ENCODE assay signal across 7 cellular contexts in the genomic region with DNA sequence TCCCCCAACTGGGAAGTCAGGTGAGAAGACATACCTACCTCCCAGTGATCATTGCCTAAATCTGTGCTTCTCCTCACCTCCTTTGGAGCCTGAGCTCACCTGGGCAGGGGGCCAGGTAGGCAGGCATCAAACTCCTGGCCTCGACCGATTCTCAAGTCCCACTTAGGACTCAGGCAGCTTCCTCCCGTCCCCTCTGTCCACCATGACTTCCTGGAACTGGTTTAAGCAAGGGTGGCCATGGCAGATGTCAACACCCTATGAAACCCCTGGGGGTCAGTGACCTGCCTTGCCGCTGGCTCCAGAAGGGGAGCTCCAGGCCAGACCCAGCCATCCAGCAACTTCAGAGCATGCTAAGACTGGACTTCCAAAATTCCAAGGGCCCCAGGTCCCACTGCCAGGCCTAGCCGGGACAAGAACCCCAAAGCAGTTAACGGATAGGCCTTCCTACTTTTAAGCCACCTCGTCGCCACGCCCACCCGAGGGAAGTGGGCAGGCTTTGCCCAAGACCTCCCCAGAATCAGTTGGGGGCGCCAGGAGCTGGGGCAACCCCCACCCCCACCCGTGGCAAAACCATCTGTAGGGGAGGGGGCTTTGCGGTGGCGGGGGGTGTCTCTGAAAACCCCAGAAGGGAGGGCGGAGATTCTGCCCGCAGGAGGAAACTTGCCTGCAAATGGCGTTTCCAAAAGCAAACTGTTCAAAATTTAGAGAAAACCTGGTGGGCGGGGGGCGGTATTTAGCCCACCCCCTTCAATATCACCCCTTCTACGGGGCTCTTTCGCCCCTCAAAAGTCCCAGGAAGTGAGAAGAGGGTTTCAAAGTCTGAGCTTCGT. TPM values are rescaled to one million over a fixed set of nuclear protein-coding genes. Genes with fewer than 3 reads are reported as not detected.
A peak's percentile ranks its signal among the peaks of the same experiment; 100 is the strongest.
DNase-seq lines count a peak whose midpoint lies in the region; ATAC-seq and TF ChIP-seq lines count a peak whose summit lies in the region.

No MANE protein-coding gene starts in this region.

- H3K9me3 Mint-ChIP-seq in MCF 10A (ENCODE audit: unreplicated experiment) = no peaks in the 10 kb centered on the region

- H3K36me3 Mint-ChIP-seq in MCF 10A (ENCODE audit: insufficient read depth, unreplicated experiment) = peaks cover 37% of the 10 kb centered on the region

- peaks cover 4% of the 10 kb centered on the region for H3K36me3 ChIP-seq in HAP-1 (replicated peaks)

- no peaks in the 10 kb centered on the region for H3K9me3 ChIP-seq in HAP-1

- CTCF ChIA-PET in MCF 10A (lab: Yijun Ruan, JAX) = interaction anchor here (0.6 to 9.6 kb wide), 9 partner anchors 13 to 273 kb away, joined by 3 to 93 read pairs (median 4); no protein-coding TSS in a partner anchor

- intact Hi-C loops in MCF 10A (cut with micrococcal nuclease) = loop anchor here (5.0 kb wide), 1 partner anchor 55 kb away; no protein-coding TSS in a partner anchor

- H3K4me1 Mint-ChIP-seq in MCF 10A (ENCODE audit: insufficient read depth, unreplicated experiment) = peaks cover 10% of the 10 kb centered on the region

- H3K4me1 ChIP-seq in HAP-1 = peaks cover 6% of the 10 kb centered on the region

- H3K4me3 ChIP-seq in HAP-1 = peak overlapping the region; percentile 65

- in situ Hi-C loops in HAP-1 (cut with MboI; ENCODE audit: low sequenced_read_pairs) = no loop called here

- BruUV-seq in MCF 10A (replicated peaks; lab: Mats Ljungman, UMichigan) = TSS peak; percentile 76

- no peaks in the 10 kb centered on the region for H3K27me3 ChIP-seq in HAP-1 (ENCODE audit: low read depth)

- H3K27ac Mint-ChIP-seq in MCF 10A (ENCODE audit: low read depth, unreplicated experiment) = peak overlapping the region; percentile 90

- POLR2A ChIA-PET in MCF 10A (lab: Yijun Ruan, JAX) = interaction anchor here (0.5 to 8.9 kb wide), 21 partner anchors 8 to 1650 kb away, joined by 3 to 98 read pairs (median 5); partner anchors contain the start of genes DPP9, KDM4B, SAFB and SAFB2

- H3K4me3 Mint-ChIP-seq in MCF 10A (ENCODE audit: unreplicated experiment) = peak overlapping the region; percentile 80

- ATAC-seq in HG03520 (IDR thresholded peaks at IDR 0.05; ENCODE audit: unreplicated experiment) = no peak

- DNase-seq in HAP-1 (ENCODE audit: low spot score in 2 of 2) (peak in 1 of 2 experiments; percentile 72), T-helper 9 cell (peak; percentile 35), MCF 10A (ENCODE audit: unreplicated experiment) (peak; percentile 55), iris pigment epithelial cell (ENCODE audit: low read depth) (peak; percentile 46), NCI-H345 (lab: John Stamatoyannopoulos, UW) (no peak)
- DNase-seq in stimulated activated CD4-positive, alpha-beta T cell treated with anti-CD3 and anti-CD28 coated beads, Interleukin-2, amount 100 ng/mL, for 24 hours = peak; percentile 48 to 56

- TF ChIP-seq CTCF in MCF 10A (IDR thresholded peaks at IDR 0.05; ENCODE audit: unreplicated experiment) = no peak

- no peaks in the 10 kb centered on the region for H3K27me3 Mint-ChIP-seq in MCF 10A (ENCODE audit: insufficient read depth, unreplicated experiment)

RNA-seq across cellular contexts. Expression of gene PLIN3, which starts 0.7 kb away (rescaled TPM):
- total RNA-seq in MCF 10A (2022) = 64.3 and 71.7 TPM in 2 replicates

RNA-seq across cellular contexts. Expression of gene TICAM1, which starts 35.3 kb away (rescaled TPM):
- total RNA-seq in MCF 10A (2022) = 24.2 and 25.6 TPM in 2 replicates

RNA-seq across cellular contexts. Expression of gene ARRDC5, which starts 35.9 kb away (rescaled TPM):
- total RNA-seq in MCF 10A (2022) = not detected in 2 replicates

RNA-seq across cellular contexts. Expression of gene UHRF1, which starts 42.5 kb away (rescaled TPM):
- 11.2 and 16.0 TPM in 2 replicates for total RNA-seq in MCF 10A (2022)
